Comparison of ENCODE assay signal across 2 cellular contexts in genomic region chr7:77140296-77140695, GRCh38. TPM values are rescaled to one million over a fixed set of nuclear protein-coding genes. Genes with fewer than 3 reads are reported as not detected.
"Had no signal": no experiment of that assay in that cellular context is flagged by ENCODE, and none has a peak within 500 bp of the region (broad histone marks: within the 10 kb centered on the region; RNA-seq: fewer than 3 reads in every experiment).

No MANE protein-coding gene starts in this region.

RNA-seq across cellular contexts. Expression of gene FGL2, which starts 59.3 kb away (rescaled TPM):
- total RNA-seq: M059J, MCF 10A had no signal
